ENCODE assay signal across 10 cellular contexts in the genomic region with DNA sequence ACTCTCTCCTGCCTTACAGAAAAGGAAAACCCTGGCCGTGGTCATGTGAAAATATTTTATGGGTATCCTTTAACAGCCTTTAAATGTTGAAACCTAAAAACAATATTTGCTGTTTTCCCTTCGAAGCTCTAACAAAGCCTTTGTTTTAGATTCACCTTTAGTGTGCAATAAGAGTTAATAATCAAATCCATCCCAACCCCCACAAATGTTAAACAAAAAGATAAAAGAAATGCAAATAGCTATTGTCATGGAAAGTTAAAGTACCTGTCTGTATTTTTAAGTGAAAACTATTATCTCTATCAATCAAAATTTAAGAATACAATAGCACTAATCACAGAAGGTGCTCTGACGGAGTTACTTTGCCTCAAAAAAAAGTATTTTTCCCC.
DNase-seq lines count a peak whose midpoint lies in the region; ATAC-seq, FAIRE-seq and TF ChIP-seq lines count a peak whose summit lies in the region.
"Had no signal": no experiment of that assay in that cellular context is flagged by ENCODE, and none has a peak within 500 bp of the region (broad histone marks: within the 10 kb centered on the region; RNA-seq: fewer than 3 reads in every experiment).

No MANE protein-coding gene starts in this region.

- no peak for TF ChIP-seq EP300 in A549 (IDR thresholded peaks at IDR 0.05)

- H3K4me2 ChIP-seq in A549, result no peak overlapping the region

- POLR2A ChIA-PET in A549 (lab: Yijun Ruan, JAX), result no interaction called here

- H3K27me3 ChIP-seq in HUES48 (ENCODE audit: control insufficient read depth, insufficient read depth, low read length), result no peaks in the 10 kb centered on the region
- H3K27me3 ChIP-seq in muscle layer of duodenum (ENCODE audit: low read depth, low read length), result no peaks in the 10 kb centered on the region

- CTCF ChIA-PET in A549 (lab: Yijun Ruan, JAX), result interaction anchor here (0.6 to 0.9 kb wide), 2 partner anchors 9 to 197 kb away, joined by 3 read pairs; no protein-coding TSS in a partner anchor

- H3K4me3 ChIP-seq in A549 (no peak overlapping the region), HUES48 (ENCODE audit: low read depth, low read length) (peak overlapping the region; percentile 78), muscle layer of duodenum (ENCODE audit: low read depth in 1 of 2, low read length in 2 of 2) (peak overlapping the region; percentile 55 to 61)
- H3K4me3 ChIP-seq: GM23248 had no signal

- no peak for TF ChIP-seq POLR2A in A549 (IDR thresholded peaks at IDR 0.05; ENCODE audit: low read length)

- H3K4me1 ChIP-seq in A549 (0 out of 3 replicates have a peak, but pooled peaks cover 5% of the 10 kb centered on the region), HUES48 (ENCODE audit: control insufficient read depth, insufficient read depth, low read length) (peaks cover 92% of the 10 kb centered on the region), muscle layer of duodenum (ENCODE audit: control insufficient read depth in 1 of 2, insufficient read depth in 2 of 2, low read length in 2 of 2) (peaks cover 3 to 34% of the 10 kb centered on the region in 2 donors)

- WGBS in A549 (ENCODE audit: missing lambda C conversion rate), result 68% methylated on average over 3 of the region's 3 CpGs

- no peak for TF ChIP-seq CTCF in A549 (IDR thresholded peaks at IDR 0.05)

- FAIRE-seq in A549 (lab: Jason Lieb, UNC), result peak; percentile 13
- FAIRE-seq: bronchial epithelial cell had no signal

- H3K9me3 ChIP-seq in A549, result no peaks in the 10 kb centered on the region
- H3K9me3 ChIP-seq in HUES48 (ENCODE audit: control insufficient read depth, insufficient read depth, low read length), result no peaks in the 10 kb centered on the region
- H3K9me3 ChIP-seq in muscle layer of duodenum (ENCODE audit: control insufficient read depth in 1 of 2, low read length in 2 of 2), result no peaks in the 10 kb centered on the region

- no peak for ATAC-seq in A549
- ATAC-seq in GM19467 (IDR thresholded peaks at IDR 0.05; ENCODE audit: unreplicated experiment), result no peak
- no peak for ATAC-seq in GM19455 (IDR thresholded peaks at IDR 0.05; ENCODE audit: unreplicated experiment)
- no peak for ATAC-seq in GM21367 (IDR thresholded peaks at IDR 0.05; ENCODE audit: unreplicated experiment)

- no peaks in the 10 kb centered on the region for H3K36me3 ChIP-seq in HUES48 (ENCODE audit: control insufficient read depth, insufficient read depth, low read length)
- no peaks in the 10 kb centered on the region for H3K36me3 ChIP-seq in muscle layer of duodenum (ENCODE audit: control insufficient read depth in 1 of 2, insufficient read depth in 2 of 2, low read length in 2 of 2)

- H3K27ac ChIP-seq in A549 (0 out of 6 replicates have a peak overlapping the region, but pooled peaks of 1 of the 2 experiments have one; percentile 2), HUES48 (ENCODE audit: low read depth, low read length) (peak overlapping the region; percentile 98), caudate nucleus (ENCODE audit: low read depth, low read length) (peak overlapping the region; percentile 89), muscle layer of duodenum (ENCODE audit: low read length) (peak overlapping the region; percentile 84)
- H3K27ac ChIP-seq: GM23248 had no signal

- TF ChIP-seq RAD21 in A549 (conservative IDR thresholded peaks at IDR 0.05 in 1 of 2, IDR thresholded peaks at IDR 0.05 in 1 of 2), result no peak

- no peak for DNase-seq in A549 (ENCODE audit: low read depth in 1 of 2, low spot score in 1 of 2)
- no peak for DNase-seq in caudate nucleus (lab: John Stamatoyannopoulos, UW)
- DNase-seq in ecto neural progenitor cell (ENCODE audit: low spot score), result no peak

- H3K9ac ChIP-seq in HUES48 (ENCODE audit: low read depth, low read length), result peak overlapping the region; percentile 80
- H3K9ac ChIP-seq: GM23248 had no signal

TF ChIP-seq in A549, 52 proteins besides CTCF, POLR2A, EP300 and RAD21:
- TF ChIP-seq JUN (IDR thresholded peaks at IDR 0.05) (no peak), GATA3 (IDR thresholded peaks at IDR 0.05; ENCODE audit: borderline replicate concordance) (no peak), MAFK (IDR thresholded peaks at IDR 0.05; ENCODE audit: partially characterized antibody) (no peak), ZFP36 (IDR thresholded peaks at IDR 0.05; ENCODE audit: borderline replicate concordance, partially characterized antibody) (no peak), CBX8 (IDR thresholded peaks at IDR 0.05) (no peak), HOXB13 (CRISPR knock-in tag; IDR thresholded peaks at IDR 0.05; ENCODE audit: low read depth) (no peak), TFCP2L1 (CRISPR knock-in tag; IDR thresholded peaks at IDR 0.05) (no peak), NFE2L2 (conservative IDR thresholded peaks at IDR 0.05; ENCODE audit: low read length) (no peak), HDAC2 (IDR thresholded peaks at IDR 0.05) (no peak), FOSL2 (IDR thresholded peaks at IDR 0.05) (no peak), FOSL2 (CRISPR knock-in tag; IDR thresholded peaks at IDR 0.05) (no peak), ZSCAN20 (CRISPR knock-in tag; IDR thresholded peaks at IDR 0.05) (no peak), ELK1 (IDR thresholded peaks at IDR 0.05; ENCODE audit: low read depth, low read length) (no peak), ZNF302 (CRISPR knock-in tag; IDR thresholded peaks at IDR 0.05) (no peak), HEYL (CRISPR knock-in tag; IDR thresholded peaks at IDR 0.05) (no peak)
- TF ChIP-seq, protein P1, sequence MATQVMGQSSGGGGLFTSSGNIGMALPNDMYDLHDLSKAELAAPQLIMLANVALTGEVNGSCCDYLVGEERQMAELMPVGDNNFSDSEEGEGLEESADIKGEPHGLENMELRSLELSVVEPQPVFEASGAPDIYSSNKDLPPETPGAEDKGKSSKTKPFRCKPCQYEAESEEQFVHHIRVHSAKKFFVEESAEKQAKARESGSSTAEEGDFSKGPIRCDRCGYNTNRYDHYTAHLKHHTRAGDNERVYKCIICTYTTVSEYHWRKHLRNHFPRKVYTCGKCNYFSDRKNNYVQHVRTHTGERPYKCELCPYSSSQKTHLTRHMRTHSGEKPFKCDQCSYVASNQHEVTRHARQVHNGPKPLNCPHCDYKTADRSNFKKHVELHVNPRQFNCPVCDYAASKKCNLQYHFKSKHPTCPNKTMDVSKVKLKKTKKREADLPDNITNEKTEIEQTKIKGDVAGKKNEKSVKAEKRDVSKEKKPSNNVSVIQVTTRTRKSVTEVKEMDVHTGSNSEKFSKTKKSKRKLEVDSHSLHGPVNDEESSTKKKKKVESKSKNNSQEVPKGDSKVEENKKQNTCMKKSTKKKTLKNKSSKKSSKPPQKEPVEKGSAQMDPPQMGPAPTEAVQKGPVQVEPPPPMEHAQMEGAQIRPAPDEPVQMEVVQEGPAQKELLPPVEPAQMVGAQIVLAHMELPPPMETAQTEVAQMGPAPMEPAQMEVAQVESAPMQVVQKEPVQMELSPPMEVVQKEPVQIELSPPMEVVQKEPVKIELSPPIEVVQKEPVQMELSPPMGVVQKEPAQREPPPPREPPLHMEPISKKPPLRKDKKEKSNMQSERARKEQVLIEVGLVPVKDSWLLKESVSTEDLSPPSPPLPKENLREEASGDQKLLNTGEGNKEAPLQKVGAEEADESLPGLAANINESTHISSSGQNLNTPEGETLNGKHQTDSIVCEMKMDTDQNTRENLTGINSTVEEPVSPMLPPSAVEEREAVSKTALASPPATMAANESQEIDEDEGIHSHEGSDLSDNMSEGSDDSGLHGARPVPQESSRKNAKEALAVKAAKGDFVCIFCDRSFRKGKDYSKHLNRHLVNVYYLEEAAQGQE (IDR thresholded peaks at IDR 0.05), result no peak
- TF ChIP-seq, protein P2, sequence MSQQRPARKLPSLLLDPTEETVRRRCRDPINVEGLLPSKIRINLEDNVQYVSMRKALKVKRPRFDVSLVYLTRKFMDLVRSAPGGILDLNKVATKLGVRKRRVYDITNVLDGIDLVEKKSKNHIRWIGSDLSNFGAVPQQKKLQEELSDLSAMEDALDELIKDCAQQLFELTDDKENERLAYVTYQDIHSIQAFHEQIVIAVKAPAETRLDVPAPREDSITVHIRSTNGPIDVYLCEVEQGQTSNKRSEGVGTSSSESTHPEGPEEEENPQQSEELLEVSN (IDR thresholded peaks at IDR 0.05; ENCODE audit: borderline replicate concordance, low read depth), result no peak
